1 cellular context compared by ENCODE assay signal in genomic region chr11:22832315-22833041, GRCh38.
TF ChIP-seq lines count a peak whose summit lies in the region.

No MANE protein-coding gene starts in this region.

TF ChIP-seq in HepG2, 621 proteins besides CTCF, POLR2A, EP300 and RAD21 (continued from another document):
- TF ChIP-seq ZBTB38 (CRISPR knock-in tag; IDR thresholded peaks at IDR 0.05) (no peak), HOXA5 (CRISPR knock-in tag; IDR thresholded peaks at IDR 0.05) (no peak), ZNF275 (CRISPR knock-in tag; IDR thresholded peaks at IDR 0.05; ENCODE audit: borderline replicate concordance) (no peak), CCDC6 (CRISPR knock-in tag; IDR thresholded peaks at IDR 0.05) (no peak), ZNF777 (CRISPR knock-in tag; IDR thresholded peaks at IDR 0.05) (no peak), MBNL3 (CRISPR knock-in tag; conservative IDR thresholded peaks at IDR 0.05) (no peak), ATF6 (CRISPR knock-in tag; conservative IDR thresholded peaks at IDR 0.05) (no peak), SOX13 (IDR thresholded peaks at IDR 0.05) (no peak), SOX13 (CRISPR knock-in tag; conservative IDR thresholded peaks at IDR 0.05 in 1 of 2, IDR thresholded peaks at IDR 0.05 in 1 of 2) (0 out of 4 replicates have a peak, but pooled peaks of 1 of the 2 experiments have one; percentile 14), ZNF34 (CRISPR knock-in tag; IDR thresholded peaks at IDR 0.05; ENCODE audit: borderline replicate concordance) (no peak), SALL1 (CRISPR knock-in tag; IDR thresholded peaks at IDR 0.05) (no peak), MZF1 (CRISPR knock-in tag; IDR thresholded peaks at IDR 0.05; ENCODE audit: borderline replicate concordance) (no peak), ZNF362 (CRISPR knock-in tag; IDR thresholded peaks at IDR 0.05; ENCODE audit: borderline replicate concordance) (0 out of 2 replicates have a peak, but pooled peaks have one; percentile 18), PAXIP1 (CRISPR knock-in tag; conservative IDR thresholded peaks at IDR 0.05) (0 out of 2 replicates have a peak, but pooled peaks have one; percentile 25), ZNF569 (CRISPR knock-in tag; IDR thresholded peaks at IDR 0.05; ENCODE audit: borderline replicate concordance) (no peak), MEF2D (CRISPR knock-in tag; IDR thresholded peaks at IDR 0.05) (peak; percentile 79; the same call in 1 of the 2 replicates), ZSCAN30 (CRISPR knock-in tag; IDR thresholded peaks at IDR 0.05) (no peak), ZNF776 (CRISPR knock-in tag; IDR thresholded peaks at IDR 0.05) (no peak), ZFP36 (IDR thresholded peaks at IDR 0.05; ENCODE audit: borderline replicate concordance, low read depth, low read length, partially characterized antibody) (no peak), ZBTB33 (CRISPR knock-in tag; IDR thresholded peaks at IDR 0.05) (no peak), NFIC (IDR thresholded peaks at IDR 0.05; ENCODE audit: low read length) (peak; percentile 55; the same call in 1 of the 2 replicates), NFE2L1 (CRISPR knock-in tag; IDR thresholded peaks at IDR 0.05; ENCODE audit: borderline replicate concordance) (no peak), ZNF768 (CRISPR knock-in tag; IDR thresholded peaks at IDR 0.05) (no peak), FOXJ3 (CRISPR knock-in tag; IDR thresholded peaks at IDR 0.05; ENCODE audit: borderline replicate concordance) (no peak), SNAPC4 (CRISPR knock-in tag; IDR thresholded peaks at IDR 0.05) (no peak), FOSL2 (CRISPR knock-in tag; IDR thresholded peaks at IDR 0.05) (peak; percentile 40; the same call in 1 of the 2 replicates), NR2F6 (IDR thresholded peaks at IDR 0.05) (peak; percentile 47; the same call in 1 of the 2 replicates), NR2F6 (CRISPR knock-in tag; IDR thresholded peaks at IDR 0.05) (no peak), NFKB2 (CRISPR knock-in tag; IDR thresholded peaks at IDR 0.05; ENCODE audit: borderline replicate concordance) (no peak)
